In the genomic region with DNA sequence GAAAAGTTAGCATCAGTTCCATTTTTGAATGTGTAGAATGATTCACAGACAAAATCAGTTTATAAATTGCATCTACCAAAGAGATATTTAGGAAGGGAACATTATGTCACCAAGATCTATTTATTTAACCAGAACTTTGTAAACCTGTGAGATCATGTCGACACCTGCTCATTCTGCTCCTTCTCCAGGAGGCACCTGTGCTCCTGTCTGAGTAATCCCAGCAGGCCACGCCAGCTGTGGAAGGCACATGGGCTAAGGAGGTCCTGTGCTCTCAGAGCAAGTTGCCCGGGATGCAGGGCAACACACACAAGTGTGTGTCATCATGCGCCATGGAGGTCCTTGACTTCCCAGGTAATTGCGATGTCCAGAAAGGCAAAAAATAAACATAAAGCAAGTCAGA, we compare ENCODE assay signal across 34 cellular contexts. TPM values are rescaled to one million over a fixed set of nuclear protein-coding genes. Genes with fewer than 3 reads are reported as not detected.
"Had no signal": no experiment of that assay in that cellular context is flagged by ENCODE, and none has a peak within 500 bp of the region (broad histone marks: within the 10 kb centered on the region; RNA-seq: fewer than 3 reads in every experiment).

No MANE protein-coding gene starts in this region.

- H3K27me3 Mint-ChIP-seq: activated CD4-positive, alpha-beta memory T cell treated with anti-CD3 and anti-CD28 coated beads, Interleukin-2, amount 10 ng/mL, durations not matched to agents 7 days and 5 days; activated naive CD4-positive, alpha-beta T cell treated with anti-CD3 and anti-CD28 coated beads, Interleukin-2, amount 10 ng/mL, durations not matched to agents 7 days and 5 days; activated naive CD8-positive, alpha-beta T cell treated with anti-CD3 and anti-CD28 coated beads, Interleukin-2, amount 10 ng/mL, durations not matched to agents 7 days and 5 days; stimulated activated naive CD8-positive, alpha-beta T cell treated with anti-CD3 and anti-CD28 coated beads, Interleukin-15, Interleukin-2, amounts not matched to agents 100 ng/mL and 50 ng/mL, for 24 hours had no signal

- H3K27me3 ChIP-seq: ascending aorta, cardiac muscle cell, dorsolateral prefrontal cortex, hepatocyte, neutrophil, uterus had no signal

- H3K36me3 Mint-ChIP-seq: activated naive CD4-positive, alpha-beta T cell treated with anti-CD3 and anti-CD28 coated beads, Interleukin-2, amount 10 ng/mL, durations not matched to agents 7 days and 5 days; activated naive CD8-positive, alpha-beta T cell treated with anti-CD3 and anti-CD28 coated beads, Interleukin-2, amount 10 ng/mL, durations not matched to agents 7 days and 5 days; brain had no signal

- H3K4me1 Mint-ChIP-seq: activated CD4-positive, alpha-beta memory T cell treated with anti-CD3 and anti-CD28 coated beads, Interleukin-2, amount 10 ng/mL, durations not matched to agents 7 days and 5 days; activated CD4-positive, alpha-beta T cell treated with anti-CD3 and anti-CD28 coated beads, Interleukin-2, amount 10 ng/mL, durations not matched to agents 7 days and 5 days; activated naive CD4-positive, alpha-beta T cell treated with anti-CD3 and anti-CD28 coated beads, Interleukin-2, amount 10 ng/mL, durations not matched to agents 7 days and 5 days; activated naive CD8-positive, alpha-beta T cell treated with anti-CD3 and anti-CD28 coated beads, Interleukin-2, amount 10 ng/mL, durations not matched to agents 7 days and 5 days; nephron progenitor cell had no signal

- H3K9me3 Mint-ChIP-seq: activated CD4-positive, alpha-beta memory T cell treated with anti-CD3 and anti-CD28 coated beads, Interleukin-2, amount 10 ng/mL, durations not matched to agents 7 days and 5 days; activated T-cell treated with anti-CD3 and anti-CD28 coated beads, Interleukin-2, amount 50 U/mL, for 24 hours; nephron progenitor cell; stimulated activated naive CD8-positive, alpha-beta T cell treated with anti-CD3 and anti-CD28 coated beads, Interleukin-15, Interleukin-2, amounts not matched to agents 100 ng/mL and 50 ng/mL, for 24 hours had no signal

- H3K4me3 Mint-ChIP-seq: activated CD4-positive, alpha-beta memory T cell treated with anti-CD3 and anti-CD28 coated beads, Interleukin-2, amount 10 ng/mL, durations not matched to agents 7 days and 5 days; activated CD4-positive, alpha-beta T cell treated with anti-CD3 and anti-CD28 coated beads, Interleukin-2, amount 10 ng/mL, durations not matched to agents 7 days and 5 days; activated naive CD4-positive, alpha-beta T cell treated with anti-CD3 and anti-CD28 coated beads, Interleukin-2, amount 10 ng/mL, durations not matched to agents 7 days and 5 days; activated naive CD8-positive, alpha-beta T cell treated with anti-CD3 and anti-CD28 coated beads, Interleukin-2, amount 10 ng/mL, durations not matched to agents 7 days and 5 days; activated T-cell treated with anti-CD3 and anti-CD28 coated beads, Interleukin-2, amount 50 U/mL, for 24 hours; brain; nephron progenitor cell; stimulated activated naive CD8-positive, alpha-beta T cell treated with anti-CD3 and anti-CD28 coated beads, Interleukin-15, Interleukin-2, amounts not matched to agents 100 ng/mL and 50 ng/mL, for 24 hours had no signal

- H3K27ac ChIP-seq: ascending aorta, cardiac muscle cell, coronary artery, dorsolateral prefrontal cortex, gastroesophageal sphincter, hepatocyte, neutrophil, skin epidermis, thoracic aorta, uterus, WERI-Rb-1 had no signal

- H3K27ac Mint-ChIP-seq: activated CD4-positive, alpha-beta memory T cell treated with anti-CD3 and anti-CD28 coated beads, Interleukin-2, amount 10 ng/mL, durations not matched to agents 7 days and 5 days; activated CD4-positive, alpha-beta T cell treated with anti-CD3 and anti-CD28 coated beads, Interleukin-2, amount 10 ng/mL, durations not matched to agents 7 days and 5 days; activated naive CD4-positive, alpha-beta T cell treated with anti-CD3 and anti-CD28 coated beads, Interleukin-2, amount 10 ng/mL, durations not matched to agents 7 days and 5 days; activated naive CD8-positive, alpha-beta T cell treated with anti-CD3 and anti-CD28 coated beads, Interleukin-2, amount 10 ng/mL, durations not matched to agents 7 days and 5 days; activated T-cell treated with anti-CD3 and anti-CD28 coated beads, Interleukin-2, amount 50 U/mL, for 24 hours; brain; nephron progenitor cell; progenitor cell of endocrine pancreas; stimulated activated naive CD8-positive, alpha-beta T cell treated with anti-CD3 and anti-CD28 coated beads, Interleukin-15, Interleukin-2, amounts not matched to agents 100 ng/mL and 50 ng/mL, for 24 hours had no signal

- DNase-seq: activated CD4-positive, alpha-beta memory T cell treated with anti-CD3 and anti-CD28 coated beads, Interleukin-2, amount 10 ng/mL, durations not matched to agents 7 days and 5 days; activated CD4-positive, alpha-beta T cell treated with anti-CD3 and anti-CD28 coated beads, Interleukin-2, amount 10 ng/mL, durations not matched to agents 7 days and 5 days; activated CD8-positive, alpha-beta memory T cell treated with anti-CD3 and anti-CD28 coated beads, Interleukin-2, amount 50 U/mL, for 48 hours; activated gamma-delta T cell; activated naive CD4-positive, alpha-beta T cell treated with anti-CD3 and anti-CD28 coated beads, Interleukin-2, amount 10 ng/mL, durations not matched to agents 7 days and 5 days; activated naive CD8-positive, alpha-beta T cell treated with anti-CD3 and anti-CD28 coated beads, Interleukin-2, amount 10 ng/mL, durations not matched to agents 7 days and 5 days; activated T-cell treated with anti-CD3 and anti-CD28 coated beads, Interleukin-2, amount 50 U/mL, for 24 hours; dorsolateral prefrontal cortex; effector memory CD4-positive, alpha-beta T cell; islet precursor cell; left colon; mammary epithelial cell; nephron progenitor cell; stimulated activated CD4-positive, alpha-beta T cell treated with anti-CD3 and anti-CD28 coated beads, Interleukin-12 subunit alpha, Interleukin-12 subunit beta, amount 100 ng/mL, for 4 hours; stimulated activated CD4-positive, alpha-beta T cell treated with anti-CD3 and anti-CD28 coated beads, Interleukin-4, amount 100 ng/mL, for 1 hour; trophoblast cell; uterus; WERI-Rb-1 had no signal

- H3K36me3 ChIP-seq: ascending aorta, cardiac muscle cell, gastroesophageal sphincter, neutrophil, thoracic aorta, uterus, WERI-Rb-1 had no signal

- H3K9me3 ChIP-seq: ascending aorta, neutrophil, thoracic aorta, uterus had no signal

- ATAC-seq: activated CD4-positive, CD25-positive, alpha-beta regulatory T cell treated with anti-CD3 and anti-CD28 coated beads, Interleukin-2, amount 50 U/mL, for 24 hours; gastroesophageal sphincter; left colon; sciatic nerve had no signal

- H3K4me3 ChIP-seq: ascending aorta, cardiac muscle cell, coronary artery, dorsolateral prefrontal cortex, gastroesophageal sphincter, hepatocyte, skin epidermis, thoracic aorta, uterus had no signal

- H3K4me1 ChIP-seq: ascending aorta, gastroesophageal sphincter, uterus had no signal

RNA-seq across cellular contexts. Expression of a gene that starts 45.5 kb away (rescaled TPM):
- total RNA-seq: ascending aorta, endothelial cell of umbilical vein, fibroblast of lung, fibroblast of villous mesenchyme, mammary epithelial cell had no signal
- polyA plus RNA-seq: endothelial cell of umbilical vein, fibroblast of lung, mammary epithelial cell had no signal
